Comparison of ENCODE assay signal across 19 cellular contexts in genomic region chr3:12730511-12731234, GRCh38. TPM values are rescaled to one million over a fixed set of nuclear protein-coding genes. Genes with fewer than 3 reads are reported as not detected.
DNase-seq lines count a peak whose midpoint lies in the region; ATAC-seq and TF ChIP-seq lines count a peak whose summit lies in the region.
"Had no signal": no experiment of that assay in that cellular context is flagged by ENCODE, and none has a peak within 500 bp of the region (broad histone marks: within the 10 kb centered on the region; RNA-seq: fewer than 3 reads in every experiment).

No MANE protein-coding gene starts in this region.

- peaks cover 2% of the 10 kb centered on the region for H3K27me3 Mint-ChIP-seq in neural progenitor cell (ENCODE audit: insufficient read depth, low read depth)

- H3K4me3 Mint-ChIP-seq in neural progenitor cell: no peak overlapping the region
- H3K4me3 Mint-ChIP-seq: activated CD4-positive, alpha-beta T cell treated with anti-CD3 and anti-CD28 coated beads, Interleukin-2, amount 10 ng/mL, durations not matched to agents 24 days and 14 days; CD8-positive, alpha-beta T cell; stimulated activated naive CD8-positive, alpha-beta T cell treated with anti-CD3 and anti-CD28 coated beads, Interleukin-15, amount 100 ng/mL, for 72 hours had no signal

- no peaks in the 10 kb centered on the region for H3F3A ChIP-seq in neural progenitor cell (ENCODE audit: low read depth)

- H3K9me3 Mint-ChIP-seq in neural progenitor cell: no peaks in the 10 kb centered on the region
- H3K9me3 Mint-ChIP-seq: activated CD4-positive, alpha-beta T cell treated with anti-CD3 and anti-CD28 coated beads, Interleukin-2, amount 10 ng/mL, durations not matched to agents 24 days and 14 days; CD8-positive, alpha-beta T cell; stimulated activated naive CD8-positive, alpha-beta T cell treated with anti-CD3 and anti-CD28 coated beads, Interleukin-15, amount 100 ng/mL, for 72 hours had no signal

- H3K36me3 Mint-ChIP-seq in neural progenitor cell: no peaks in the 10 kb centered on the region
- H3K36me3 Mint-ChIP-seq: CD8-positive, alpha-beta T cell had no signal

- H3K4me2 ChIP-seq in neural progenitor cell: no peak overlapping the region
- H3K4me2 ChIP-seq: KMS-11 had no signal

- H3K27me3 ChIP-seq in right cardiac atrium (ENCODE audit: control insufficient read depth, insufficient read depth) (no peaks in the 10 kb centered on the region), upper lobe of right lung (no peaks in the 10 kb centered on the region), neural progenitor cell (no peaks in the 10 kb centered on the region)

- in situ Hi-C loops in SK-MEL-5 (cut with HindIII; ENCODE audit: low pct_unique_long_range_greater_than_20kb, low sequenced_read_pairs): no loop called here

- no peak for TF ChIP-seq CTCF in upper lobe of right lung (IDR thresholded peaks at IDR 0.05)
- no peak for TF ChIP-seq CTCF in neural progenitor cell (IDR thresholded peaks at IDR 0.05)

- no peak overlapping the region for H3K27ac Mint-ChIP-seq in neural progenitor cell
- H3K27ac Mint-ChIP-seq: activated CD4-positive, alpha-beta T cell treated with anti-CD3 and anti-CD28 coated beads, Interleukin-2, amount 10 ng/mL, durations not matched to agents 24 days and 14 days; CD8-positive, alpha-beta T cell had no signal

- no peaks in the 10 kb centered on the region for H3K36me3 ChIP-seq in upper lobe of right lung
- no peaks in the 10 kb centered on the region for H3K36me3 ChIP-seq in neural progenitor cell

- H4K20me1 ChIP-seq in neural progenitor cell (ENCODE audit: low read depth): no peaks in the 10 kb centered on the region

- no peak overlapping the region for H2AFZ ChIP-seq in neural progenitor cell (replicated peaks)

- peak overlapping the region; percentile 52 for H3K27ac ChIP-seq in right cardiac atrium (ENCODE audit: low read length)
- no peak overlapping the region for H3K27ac ChIP-seq in upper lobe of right lung
- H3K27ac ChIP-seq in neural progenitor cell: no peak overlapping the region
- H3K27ac ChIP-seq: KMS-11, SK-N-MC had no signal

- intact Hi-C loops in right cardiac atrium (cut with DNase I) (no loop called here), cardiac septum (cut with DNase I) (no loop called here), upper lobe of right lung (cut with DNase I) (no loop called here)

- 71% methylated on average over 4 of the region's 4 CpGs for WGBS in right cardiac atrium

- no peak for DNase-seq in right cardiac atrium
- no peak for DNase-seq in cardiac septum (ENCODE audit: low spot score)
- peak; percentile 65 for DNase-seq in SK-MEL-5 (ENCODE audit: low read depth, low spot score)
- peak; percentile 79 for DNase-seq in glomerular visceral epithelial cell (ENCODE audit: extremely low spot score)
- no peak for DNase-seq in upper lobe of right lung
- DNase-seq in NCI-H1105 (lab: John Stamatoyannopoulos, UW): no peak
- DNase-seq in neural progenitor cell (ENCODE audit: low spot score): no peak
- no peak for DNase-seq in effector CD4-positive, alpha-beta T cell
- DNase-seq: activated CD4-positive, alpha-beta T cell treated with anti-CD3 and anti-CD28 coated beads, Interleukin-2, amount 10 ng/mL, durations not matched to agents 24 days and 14 days; activated effector memory CD4-positive, alpha-beta T cell treated with anti-CD3 and anti-CD28 coated beads, Interleukin-2, amount 50 U/mL, for 16 hours; CD8-positive, alpha-beta T cell; DMS79 treated with DMSO at 0.1 percent for 48 hours; HCEC 1CT; hypothalamus; NCI-H1417; NCI-H526; stimulated activated naive CD8-positive, alpha-beta T cell treated with anti-CD3 and anti-CD28 coated beads, Interleukin-15, amount 100 ng/mL, for 72 hours had no signal

- H3K9me3 ChIP-seq in right cardiac atrium (ENCODE audit: control insufficient read depth, low read length): no peaks in the 10 kb centered on the region
- H3K9me3 ChIP-seq in upper lobe of right lung: no peaks in the 10 kb centered on the region
- no peaks in the 10 kb centered on the region for H3K9me3 ChIP-seq in neural progenitor cell (ENCODE audit: low read depth)

- no peak for ATAC-seq in right cardiac atrium
- ATAC-seq in upper lobe of right lung: peak; percentile 50
- ATAC-seq: CD8-positive, alpha-beta T cell; stimulated activated naive CD8-positive, alpha-beta T cell treated with anti-CD3 and anti-CD28 coated beads, Interleukin-15, amount 100 ng/mL, for 72 hours had no signal

- H3K4me1 ChIP-seq in right cardiac atrium (ENCODE audit: control insufficient read depth, insufficient read depth, low read length) (peaks cover 5% of the 10 kb centered on the region), upper lobe of right lung (no peaks in the 10 kb centered on the region), neural progenitor cell (no peaks in the 10 kb centered on the region)

- peaks cover 7% of the 10 kb centered on the region for H3K4me1 Mint-ChIP-seq in neural progenitor cell
- H3K4me1 Mint-ChIP-seq: activated CD4-positive, alpha-beta T cell treated with anti-CD3 and anti-CD28 coated beads, Interleukin-2, amount 10 ng/mL, durations not matched to agents 24 days and 14 days; stimulated activated naive CD8-positive, alpha-beta T cell treated with anti-CD3 and anti-CD28 coated beads, Interleukin-15, amount 100 ng/mL, for 72 hours had no signal

- H3K9ac ChIP-seq in neural progenitor cell: no peak overlapping the region
- H3K9ac ChIP-seq: KMS-11 had no signal

- H3K79me2 ChIP-seq in neural progenitor cell (ENCODE audit: low read depth): no peaks in the 10 kb centered on the region

- no peak overlapping the region for H3K4me3 ChIP-seq in right cardiac atrium (ENCODE audit: low read length)
- no peak overlapping the region for H3K4me3 ChIP-seq in upper lobe of right lung
- H3K4me3 ChIP-seq in neural progenitor cell: no peak overlapping the region
- H3K4me3 ChIP-seq: SK-N-MC had no signal

RNA-seq across cellular contexts. Expression of gene TMEM40, which starts 28.4 kb away (rescaled TPM):
- 1 to 10 TPM; 3.3 to 5.1 (median 3.7) TPM for total RNA-seq in right cardiac atrium
- polyA plus RNA-seq in right cardiac atrium: 5.2 TPM
- 0.54 TPM for total RNA-seq in cardiac septum
- total RNA-seq in SK-MEL-5 (2014; rRNA removed; shearing (Covaris generic)): not detected in 2 replicates
- polyA plus RNA-seq in SK-MEL-5 (2015; cell fraction: cytosol; rRNA removed): not detected in 2 replicates
- not detected in 2 replicates for polyA plus RNA-seq in SK-MEL-5 (2015; cell fraction: nucleus; rRNA removed)
- not detected for total RNA-seq in upper lobe of right lung
- not detected in 2 replicates for total RNA-seq in neural progenitor cell (ENCODE audit: low replicate concordance)
- total RNA-seq: activated CD4-positive, alpha-beta T cell treated with anti-CD3 and anti-CD28 coated beads, Interleukin-2, amount 10 ng/mL, durations not matched to agents 24 days and 14 days; CD8-positive, alpha-beta T cell had no signal

Comparison
In these comparisons a context has a peak if more than half of its experiments do, and no peak if none do; other contexts are left out.
1. DNase-seq: peak in SK-MEL-5 (single experiment) and glomerular visceral epithelial cell (single experiment); none in right cardiac atrium (0 of 3), cardiac septum (single experiment), upper lobe of right lung (single experiment), NCI-H1105 (single experiment), neural progenitor cell (single experiment) and effector CD4-positive, alpha-beta T cell (single experiment).